ENCODE assay signal across 25 cellular contexts in the genomic region with DNA sequence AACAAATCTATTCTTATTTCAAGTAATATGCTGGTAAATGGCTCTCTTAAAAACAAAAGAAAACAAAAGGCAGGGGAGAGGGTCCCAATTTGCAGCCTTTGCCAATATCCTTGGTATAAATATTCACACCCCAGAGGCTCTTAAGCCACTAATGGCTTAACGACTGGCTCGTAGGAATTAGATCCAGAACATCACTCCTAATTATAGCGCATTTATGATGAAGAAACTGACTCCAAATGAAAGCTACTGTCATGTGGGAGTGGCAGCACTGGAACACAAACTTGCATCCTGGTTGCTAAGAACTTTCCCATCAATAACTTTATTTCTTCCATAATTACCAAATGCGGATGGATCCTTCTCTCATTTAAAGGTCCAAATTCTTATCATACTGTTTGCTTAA.
"Had no signal": no experiment of that assay in that cellular context is flagged by ENCODE, and none has a peak within 500 bp of the region (broad histone marks: within the 10 kb centered on the region; RNA-seq: fewer than 3 reads in every experiment).

No MANE protein-coding gene starts in this region.

- H3K4me1 ChIP-seq: right lobe of liver had no signal

- H3K27ac ChIP-seq: hepatocyte, lower lobe of right lung, neutrophil, pancreas, right lobe of liver, stomach had no signal

- FAIRE-seq: pancreas had no signal

- DNase-seq: cerebellar nuclear complex; cortex of kidney; effector CD4-positive, alpha-beta T cell; gastrocnemius medialis; head of caudate nucleus; kidney glomerular epithelial cell; left colon; left ventricle myocardium superior; lower lobe of right lung; naive B cell; pancreas; right lobe of liver; stimulated activated CD4-positive, alpha-beta T cell treated with anti-CD3 and anti-CD28 coated beads, Interleukin-12 subunit alpha, Interleukin-12 subunit beta, amount 100 ng/mL, for 4 hours; stimulated activated CD4-positive, alpha-beta T cell treated with anti-CD3 and anti-CD28 coated beads, Interleukin-1b, Interleukin-23, amount 100 ng/mL, for 48 hours; stimulated activated CD4-positive, alpha-beta T cell treated with anti-CD3 and anti-CD28 coated beads, Interleukin-4, amount 100 ng/mL, for 1 hour; stimulated activated CD8-positive, alpha-beta memory T cell treated with anti-CD3 and anti-CD28 coated beads, Interleukin-4, amount 100 ng/mL, for 48 hours; stimulated activated naive CD4-positive, alpha-beta T cell; stomach; upper lobe of right lung; uterus had no signal

- H3K9me3 ChIP-seq: gastrocnemius medialis, lower lobe of right lung, neutrophil, pancreas, right lobe of liver, stomach, thoracic aorta, tibial nerve, upper lobe of right lung, uterus had no signal

- H3K36me3 ChIP-seq: gastrocnemius medialis, lower lobe of right lung, neutrophil, pancreas, right lobe of liver, stomach, thoracic aorta, tibial nerve, upper lobe of right lung, uterus had no signal

- H3K4me3 ChIP-seq: gastrocnemius medialis, hepatocyte, lower lobe of right lung, pancreas, right lobe of liver, smooth muscle cell, stomach, thoracic aorta, tibial nerve, upper lobe of right lung, uterus had no signal

- H3K4me2 ChIP-seq: hepatocyte, smooth muscle cell had no signal

- H3K27me3 ChIP-seq: gastrocnemius medialis, hepatocyte, neutrophil, pancreas, right lobe of liver, stomach, tibial nerve, upper lobe of right lung, uterus had no signal

- H2AFZ ChIP-seq: hepatocyte had no signal
